8 cellular contexts compared by ENCODE assay signal in genomic region chr21:45404726-45405270, GRCh38. TPM values are rescaled to one million over a fixed set of nuclear protein-coding genes. Genes with fewer than 3 reads are reported as not detected.
DNase-seq lines count a peak whose midpoint lies in the region; ATAC-seq and TF ChIP-seq lines count a peak whose summit lies in the region.

TSS of gene COL18A1 (plus strand) at chr21:45405165. CDS start at chr21:45405231, 66 bp downstream.

- H3K4me3 ChIP-seq in NT2/D1 (ENCODE audit: insufficient read length, low read depth) (peak within 1 kb of the TSS; percentile 88), right atrium auricular region (peak within 1 kb of the TSS; percentile 64 to 77)

- H3K27me3 ChIP-seq in NT2/D1 (ENCODE audit: insufficient read depth, insufficient read length): peaks cover 20% of the 10 kb centered on the region
- H3K27me3 ChIP-seq in right atrium auricular region: no peaks in the 10 kb centered on the region

- no peak for TF ChIP-seq CTCF in right atrium auricular region (IDR thresholded peaks at IDR 0.05)

- H3K27ac ChIP-seq in right atrium auricular region: peak within 1 kb of the TSS; percentile 90 to 93

- DNase-seq in ELR (ENCODE audit: low read depth): peak; percentile 65
- DNase-seq in NT2/D1 (ENCODE audit: low read depth, low spot score): no peak
- peak; percentile 39 for DNase-seq in activated naive CD8-positive, alpha-beta T cell treated with anti-CD3 and anti-CD28 coated beads, Interleukin-2, amount 50 U/mL, for 24 hours
- DNase-seq in right atrium auricular region (ENCODE audit: low spot score): no peak
- DNase-seq in renal cortical epithelial cell (ENCODE audit: low read depth): no peak
- no peak for DNase-seq in OCI-M1 (lab: John Stamatoyannopoulos, UW)
- no peak for DNase-seq in activated CD4-positive, CD25-positive, alpha-beta regulatory T cell (lab: John Stamatoyannopoulos, UW)

- H3K9ac ChIP-seq in NT2/D1 (ENCODE audit: insufficient read length, low read depth): peak within 1 kb of the TSS; percentile 97

- H3K4me1 ChIP-seq in NT2/D1 (ENCODE audit: insufficient read depth, insufficient read length) (peaks cover 35% of the 10 kb centered on the region), right atrium auricular region (peaks cover 0 to 52% of the 10 kb centered on the region in 2 donors)

- H3K9me3 Mint-ChIP-seq in activated naive CD8-positive, alpha-beta T cell treated with anti-CD3 and anti-CD28 coated beads, Interleukin-2, amount 50 U/mL, for 24 hours: peaks cover 7% of the 10 kb centered on the region

- no peak within 1 kb of the TSS for H3K27ac Mint-ChIP-seq in activated naive CD8-positive, alpha-beta T cell treated with anti-CD3 and anti-CD28 coated beads, Interleukin-2, amount 50 U/mL, for 24 hours

- H3K4me1 Mint-ChIP-seq in activated naive CD8-positive, alpha-beta T cell treated with anti-CD3 and anti-CD28 coated beads, Interleukin-2, amount 50 U/mL, for 24 hours: peaks cover 13% of the 10 kb centered on the region

- ATAC-seq in activated naive CD8-positive, alpha-beta T cell treated with anti-CD3 and anti-CD28 coated beads, Interleukin-2, amount 50 U/mL, for 24 hours: peak; percentile 38
- no peak for ATAC-seq in HG03457 (IDR thresholded peaks at IDR 0.05; ENCODE audit: unreplicated experiment)

- peaks cover 42% of the 10 kb centered on the region for H3K36me3 ChIP-seq in NT2/D1 (ENCODE audit: insufficient read depth, insufficient read length, low read length)
- H3K36me3 ChIP-seq in right atrium auricular region: no peaks in the 10 kb centered on the region

- peaks cover 5% of the 10 kb centered on the region for H3K36me3 Mint-ChIP-seq in activated naive CD8-positive, alpha-beta T cell treated with anti-CD3 and anti-CD28 coated beads, Interleukin-2, amount 50 U/mL, for 24 hours (ENCODE audit: low read depth)

- H3K27me3 Mint-ChIP-seq in activated naive CD8-positive, alpha-beta T cell treated with anti-CD3 and anti-CD28 coated beads, Interleukin-2, amount 50 U/mL, for 24 hours: peaks cover 58% of the 10 kb centered on the region

- peak within 1 kb of the TSS; percentile 75 for H3K4me3 Mint-ChIP-seq in activated naive CD8-positive, alpha-beta T cell treated with anti-CD3 and anti-CD28 coated beads, Interleukin-2, amount 50 U/mL, for 24 hours

- H3K9me3 ChIP-seq in NT2/D1 (ENCODE audit: insufficient read depth, low read length) (peaks cover 22% of the 10 kb centered on the region), right atrium auricular region (peaks cover 0 to 8% of the 10 kb centered on the region in 2 donors)

RNA-seq across cellular contexts. Expression of gene COL18A1, which starts in this region (rescaled TPM):
- total RNA-seq in right atrium auricular region: 100 to 1,000 TPM; 117 to 134 TPM
- 237 and 672 TPM in 2 replicates for total RNA-seq in renal cortical epithelial cell

Comparison
In these comparisons a context has a peak if more than half of its experiments do, and no peak if none do; other contexts are left out.
1. DNase-seq: peak in ELR (single experiment) and activated naive CD8-positive, alpha-beta T cell treated with anti-CD3 and anti-CD28 coated beads, Interleukin-2, amount 50 U/mL, for 24 hours (single experiment); none in NT2/D1 (single experiment), right atrium auricular region (single experiment), renal cortical epithelial cell (single experiment), OCI-M1 (single experiment) and activated CD4-positive, CD25-positive, alpha-beta regulatory T cell (0 of 4).